In genomic region chr4:108839333-108839732, GRCh38 we compare ENCODE assay signal across 6 cellular contexts.
"Had no signal": no experiment of that assay in that cellular context is flagged by ENCODE, and none has a peak within 500 bp of the region (broad histone marks: within the 10 kb centered on the region; RNA-seq: fewer than 3 reads in every experiment).

No MANE protein-coding gene starts in this region.

- H3K4me2 ChIP-seq: GM23338 had no signal

- H3K4me3 ChIP-seq: GM23338 had no signal

- ATAC-seq: GM23338, HepG2 had no signal

- H3K27me3 Mint-ChIP-seq: IgD-negative memory B cell had no signal

- H3K27ac Mint-ChIP-seq: GM23338, H9, IgD-negative memory B cell had no signal

- DNase-seq: H9, HCEC 1CT had no signal

- H3K4me1 Mint-ChIP-seq: GM23338, IgD-negative memory B cell had no signal

- H3K9me3 Mint-ChIP-seq: GM23338, H9, IgD-negative memory B cell had no signal

- H2AFZ ChIP-seq: GM23338 had no signal

- H3K27ac ChIP-seq: HL-60 had no signal

- H3K4me3 Mint-ChIP-seq: GM23338, H9, IgD-negative memory B cell had no signal

- H3K36me3 Mint-ChIP-seq: IgD-negative memory B cell had no signal
